In the genomic region with DNA sequence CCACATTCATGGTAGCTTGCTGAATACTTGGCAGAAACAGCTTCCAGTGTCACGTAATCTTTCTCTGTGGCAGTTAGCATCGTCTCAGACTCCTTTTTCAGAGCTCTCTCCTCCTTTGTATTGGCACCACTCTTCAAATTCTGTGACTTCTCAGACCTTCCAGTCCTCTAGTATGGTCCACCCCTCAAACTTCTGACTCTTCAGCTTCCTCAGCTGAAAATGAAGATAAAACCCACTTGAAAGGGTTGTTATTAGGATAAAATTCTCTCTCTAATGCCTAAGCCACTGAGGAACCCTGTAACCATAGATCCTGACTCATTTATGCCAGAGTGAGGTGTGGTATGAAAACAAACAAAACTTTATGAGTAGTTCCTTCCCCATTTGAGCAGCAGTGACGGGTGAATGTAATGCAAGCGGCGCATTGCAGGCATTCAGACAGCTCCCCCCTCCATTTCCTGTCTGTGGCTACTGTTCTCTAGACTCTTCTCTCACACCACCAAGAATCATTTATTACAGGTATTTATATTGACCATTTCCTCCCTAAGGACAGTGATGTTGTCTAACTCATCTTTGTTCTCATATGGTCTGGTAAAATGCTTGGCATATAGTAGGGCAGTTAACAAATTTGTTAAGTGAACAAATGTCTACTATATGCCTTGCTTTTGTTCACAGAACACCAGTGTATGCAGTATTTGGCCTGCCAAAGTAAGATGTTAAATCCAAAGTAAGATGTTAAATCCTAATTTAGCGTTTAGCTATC, we compare ENCODE assay signal across 8 cellular contexts. TPM values are rescaled to one million over a fixed set of nuclear protein-coding genes. Genes with fewer than 3 reads are reported as not detected.
DNase-seq lines count a peak whose midpoint lies in the region; ATAC-seq and TF ChIP-seq lines count a peak whose summit lies in the region.

No MANE protein-coding gene starts in this region.

- H3K27me3 Mint-ChIP-seq in T-cell: no peaks in the 10 kb centered on the region

- H3K36me3 Mint-ChIP-seq in T-cell: peaks cover 4% of the 10 kb centered on the region

- POLR2A ChIA-PET in T-cell (lab: Charles Lee): interaction anchor here (0.6 to 1.0 kb wide), 4 partner anchors 11 to 1212 kb away, joined by 4 to 7 read pairs (median 4); partner anchors contain the start of gene TPGS2 (in 1 of the 2)

- no peak overlapping the region for H3K4me3 Mint-ChIP-seq in T-cell

- TF ChIP-seq CTCF in astrocyte of the cerebellum (IDR thresholded peaks at IDR 0.05; ENCODE audit: low read depth, low read length, missing control alignments): no peak

- H3K9me3 Mint-ChIP-seq in T-cell: no peaks in the 10 kb centered on the region

- DNase-seq in Ammon's horn (ENCODE audit: low spot score) (peak; percentile 56), T-cell (peak in 33 of 34 experiments; percentile 29 to 70 (median 48)), astrocyte of the cerebellum (ENCODE audit: low read depth) (peak; percentile 76), left kidney (ENCODE audit: low read depth, low spot score) (peak; percentile 56), NCI-H1436 treated with DMSO at 0.1 percent for 48 hours (lab: John Stamatoyannopoulos, UW) (no peak)
- DNase-seq in stimulated activated CD4-positive, alpha-beta T cell treated with anti-CD3 and anti-CD28 coated beads, Interleukin-4, amount 100 ng/mL, for 48 hours (ENCODE audit: low read depth in 2 of 2): peak; percentile 32 to 49

- in situ Hi-C loops in astrocyte of the cerebellum (cut with HindIII; ENCODE audit: low sequenced_read_pairs): no loop called here

- peak; percentile 99 for ATAC-seq in GM19452 (IDR thresholded peaks at IDR 0.05; ENCODE audit: unreplicated experiment)
- ATAC-seq in HG03460 (IDR thresholded peaks at IDR 0.05; ENCODE audit: unreplicated experiment): peak; percentile 98
- peak; percentile 95 to 97 (median 96) for ATAC-seq in T-cell (replicated peaks in 1 of 4)

- no peak overlapping the region for H3K27ac Mint-ChIP-seq in T-cell

- H3K4me3 ChIP-seq in astrocyte of the cerebellum (ENCODE audit: low read depth, low read length): peak overlapping the region; percentile 6

- CTCF ChIA-PET in T-cell (lab: Charles Lee): interaction anchor here in 1 of 2 donors (1.2 kb wide), 1 partner anchor 611 kb away, joined by 4 read pairs; no protein-coding TSS in a partner anchor

- peaks cover 6 to 31% (median 25%) of the 10 kb centered on the region in 3 donors for H3K4me1 Mint-ChIP-seq in T-cell

RNA-seq across cellular contexts. Expression of gene GALNT1, which starts 35.3 kb away (rescaled TPM):
- 10 to 100 TPM; 28.2 to 34.2 (median 30.0) TPM for total RNA-seq in T-cell
